ENCODE assay signal across 8 cellular contexts in genomic region chr1:155051777-155052398, GRCh38. TPM values are rescaled to one million over a fixed set of nuclear protein-coding genes. Genes with fewer than 3 reads are reported as not detected.
A peak's percentile ranks its signal among the peaks of the same experiment; 100 is the strongest.
DNase-seq lines count a peak whose midpoint lies in the region; ATAC-seq and TF ChIP-seq lines count a peak whose summit lies in the region.

No MANE protein-coding gene starts in this region.

- no TSS peak for BruUV-seq in MCF 10A (replicated peaks; lab: Mats Ljungman, UMichigan)

- CTCF ChIA-PET in MCF 10A (lab: Yijun Ruan, JAX), result interaction anchor here (0.6 to 23.3 kb wide), 28 partner anchors 8 to 1568 kb away, joined by 3 to 390 read pairs (median 6); partner anchors contain the start of genes EFNA3, EFNA4, KRTCAP2 and LENEP

- intact Hi-C loops in MCF 10A (cut with micrococcal nuclease), result loop anchor here (1.0 to 5.0 kb wide), 6 partner anchors 9 to 495 kb away; partner anchors contain the start of genes UBE2Q1 and ZBTB7B

- no peaks in the 10 kb centered on the region for H3K27me3 Mint-ChIP-seq in MCF 10A (ENCODE audit: insufficient read depth, unreplicated experiment)

- peaks cover 35% of the 10 kb centered on the region for H3K36me3 Mint-ChIP-seq in MCF 10A (ENCODE audit: insufficient read depth, unreplicated experiment)

- H3K79me2 ChIP-seq in Karpas-422 (ENCODE audit: low read length), result peaks cover 24% of the 10 kb centered on the region

- POLR2A ChIA-PET in MCF 10A (lab: Yijun Ruan, JAX), result interaction anchor here (0.6 to 8.7 kb wide), 27 partner anchors 10 to 654 kb away, joined by 3 to 156 read pairs (median 10); partner anchors contain the start of genes CKS1B, EFNA3, EFNA4 and FLAD1

- peak overlapping the region; percentile 90 for H3K4me3 Mint-ChIP-seq in MCF 10A (ENCODE audit: unreplicated experiment)

- H3K27ac ChIP-seq in Karpas-422 (ENCODE audit: low read length), result peak overlapping the region; percentile 37
- no peak overlapping the region for H3K27ac ChIP-seq in iPS-20b (ENCODE audit: low read length)
- H3K27ac ChIP-seq in skin epidermis, result peak overlapping the region; percentile 7 to 97 (median 90)

- H3K9me3 ChIP-seq in Karpas-422 (ENCODE audit: low read length), result no peaks in the 10 kb centered on the region
- H3K9me3 ChIP-seq in iPS-20b (ENCODE audit: insufficient read depth, low read depth, low read length), result no peaks in the 10 kb centered on the region

- no peaks in the 10 kb centered on the region for H3K9me2 ChIP-seq in Karpas-422 (replicated peaks; ENCODE audit: insufficient read depth, low read length)

- H3K4me2 ChIP-seq in Karpas-422 (ENCODE audit: low read depth, low read length, poor library complexity, severe bottlenecking), result peak overlapping the region; percentile 91

- DNase-seq in NCI-H1436 (lab: John Stamatoyannopoulos, UW) (peak; percentile 51), NCI-H1436 treated with DMSO at 0.1 percent for 48 hours (lab: John Stamatoyannopoulos, UW) (no peak), Karpas-422 (peak; percentile 78), T1000 (lab: John Stamatoyannopoulos, UW) (peak; percentile 19), MCF 10A (ENCODE audit: unreplicated experiment) (peak; percentile 57)

- no peaks in the 10 kb centered on the region for H4K20me1 ChIP-seq in Karpas-422 (ENCODE audit: insufficient read depth, low read depth, low read length)

- peak overlapping the region; percentile 98 for H3K9ac ChIP-seq in Karpas-422 (ENCODE audit: low read length)
- H3K9ac ChIP-seq in iPS-20b (ENCODE audit: low read depth, low read length), result peak overlapping the region; percentile 42; the same call in 1 of the 2 replicates

- no peaks in the 10 kb centered on the region for H3K9me3 Mint-ChIP-seq in MCF 10A (ENCODE audit: unreplicated experiment)

- peaks cover 26% of the 10 kb centered on the region for H3K4me1 ChIP-seq in Karpas-422 (ENCODE audit: low read length)
- H3K4me1 ChIP-seq in iPS-20b (ENCODE audit: insufficient read depth, low read length), result peaks cover 7% of the 10 kb centered on the region; the same call in 1 of the 2 replicates

- H3K4me1 Mint-ChIP-seq in MCF 10A (ENCODE audit: insufficient read depth, unreplicated experiment), result peaks cover 32% of the 10 kb centered on the region

- peak overlapping the region; percentile 72 for H3K27ac Mint-ChIP-seq in MCF 10A (ENCODE audit: low read depth, unreplicated experiment)

- H3K36me3 ChIP-seq in Karpas-422 (ENCODE audit: insufficient read depth, low read length), result 0 out of 2 replicates have a peak, but pooled peaks cover 3% of the 10 kb centered on the region
- H3K36me3 ChIP-seq in iPS-20b (ENCODE audit: insufficient read depth, low read depth, low read length), result 0 out of 2 replicates have a peak, but pooled peaks cover 10% of the 10 kb centered on the region

- no peak for ATAC-seq in GM21390 (IDR thresholded peaks at IDR 0.05; ENCODE audit: unreplicated experiment)

- TF ChIP-seq CTCF in MCF 10A (IDR thresholded peaks at IDR 0.05; ENCODE audit: unreplicated experiment), result no peak

- H2AFZ ChIP-seq in Karpas-422 (ENCODE audit: low read length), result peak overlapping the region; percentile 74

- H3K4me3 ChIP-seq in Karpas-422 (ENCODE audit: low read length) (peak overlapping the region; percentile 100), iPS-20b (ENCODE audit: low read length) (peak overlapping the region; percentile 80), skin epidermis (peak overlapping the region; percentile 63 to 78 (median 70))

- H3K27me3 ChIP-seq in Karpas-422 (ENCODE audit: low read length), result no peaks in the 10 kb centered on the region
- peaks cover 29% of the 10 kb centered on the region for H3K27me3 ChIP-seq in iPS-20b (ENCODE audit: insufficient read depth, low read length)

RNA-seq across cellular contexts. Expression of gene ADAM15, which starts 0.8 kb away (rescaled TPM):
- total RNA-seq in Karpas-422 (2014; rRNA removed; shearing (Covaris generic); ENCODE audit: low replicate concordance), result 33.6 and 50.0 TPM in 2 replicates
- 385 and 456 TPM in 2 replicates for total RNA-seq in MCF 10A (2022)

RNA-seq across cellular contexts. Expression of gene EFNA4, which starts 11.7 kb away (rescaled TPM):
- 10.4 and 14.5 TPM in 2 replicates for total RNA-seq in Karpas-422 (2014; rRNA removed; shearing (Covaris generic); ENCODE audit: low replicate concordance)
- total RNA-seq in MCF 10A (2022), result 7.4 and 9.5 TPM in 2 replicates

RNA-seq across cellular contexts. Expression of gene DCST1, which starts 18.3 kb away (rescaled TPM):
- not detected in 2 replicates for total RNA-seq in Karpas-422 (2014; rRNA removed; shearing (Covaris generic); ENCODE audit: low replicate concordance)
- total RNA-seq in MCF 10A (2022), result 0.21 and 0.42 TPM in 2 replicates

RNA-seq across cellular contexts. Expression of gene DCST2, which starts 18.3 kb away (rescaled TPM):
- total RNA-seq in Karpas-422 (2014; rRNA removed; shearing (Covaris generic); ENCODE audit: low replicate concordance), result 1.3 and 3.5 TPM in 2 replicates
- 0.91 and 1.8 TPM in 2 replicates for total RNA-seq in MCF 10A (2022)

RNA-seq across cellular contexts. Expression of gene EFNA3, which starts 26.7 kb away (rescaled TPM):
- 12.2 and 15.7 TPM in 2 replicates for total RNA-seq in Karpas-422 (2014; rRNA removed; shearing (Covaris generic); ENCODE audit: low replicate concordance)
- 1.6 and 1.7 TPM in 2 replicates for total RNA-seq in MCF 10A (2022)
